Comparison of ENCODE assay signal across 8 cellular contexts in genomic region chr10:16436367-16436757, GRCh38. TPM values are rescaled to one million over a fixed set of nuclear protein-coding genes. Genes with fewer than 3 reads are reported as not detected.
A peak's percentile ranks its signal among the peaks of the same experiment; 100 is the strongest.
DNase-seq lines count a peak whose midpoint lies in the region; ATAC-seq lines count a peak whose summit lies in the region.

No MANE protein-coding gene starts in this region.

- no peak overlapping the region for H3K9ac ChIP-seq in stomach smooth muscle (ENCODE audit: low read length in 2 of 2)

- peaks cover 43% of the 10 kb centered on the region for H3K4me1 Mint-ChIP-seq in activated naive CD8-positive, alpha-beta T cell treated with anti-CD3 and anti-CD28 coated beads, Interleukin-2, amount 50 U/mL, for 24 hours

- H3K27me3 Mint-ChIP-seq in activated naive CD8-positive, alpha-beta T cell treated with anti-CD3 and anti-CD28 coated beads, Interleukin-2, amount 50 U/mL, for 24 hours = no peaks in the 10 kb centered on the region

- no peaks in the 10 kb centered on the region for H3K9me3 ChIP-seq in stomach smooth muscle (ENCODE audit: control insufficient read depth in 2 of 2, low read length in 2 of 2)

- H3K36me3 ChIP-seq in stomach smooth muscle (ENCODE audit: control insufficient read depth in 2 of 2, insufficient read depth in 2 of 2, low read length in 2 of 2) = no peaks in the 10 kb centered on the region

- H3K27ac Mint-ChIP-seq in activated naive CD8-positive, alpha-beta T cell treated with anti-CD3 and anti-CD28 coated beads, Interleukin-2, amount 50 U/mL, for 24 hours = peak overlapping the region; percentile 91

- no peaks in the 10 kb centered on the region for H3K9me3 Mint-ChIP-seq in activated naive CD8-positive, alpha-beta T cell treated with anti-CD3 and anti-CD28 coated beads, Interleukin-2, amount 50 U/mL, for 24 hours

- no peaks in the 10 kb centered on the region for H3K27me3 ChIP-seq in stomach smooth muscle (ENCODE audit: control insufficient read depth in 1 of 2, insufficient read depth in 2 of 2, low read length in 2 of 2)

- H3K4me3 ChIP-seq in Jurkat, Clone E6-1 (ENCODE audit: low read length) = peak overlapping the region; percentile 82
- peak overlapping the region; percentile 61 to 76 for H3K4me3 ChIP-seq in stomach smooth muscle (ENCODE audit: low read length in 2 of 2)

- ATAC-seq in GM21529 (IDR thresholded peaks at IDR 0.05; ENCODE audit: unreplicated experiment) = peak; percentile 2
- ATAC-seq in activated naive CD8-positive, alpha-beta T cell treated with anti-CD3 and anti-CD28 coated beads, Interleukin-2, amount 50 U/mL, for 24 hours = peak; percentile 2

- H3K4me1 ChIP-seq in stomach smooth muscle (ENCODE audit: control insufficient read depth, insufficient read depth, low read length) = peaks cover 7% of the 10 kb centered on the region

- no peak overlapping the region for H3K27ac ChIP-seq in stomach smooth muscle (ENCODE audit: low read length)

- H3K4me3 Mint-ChIP-seq in activated naive CD8-positive, alpha-beta T cell treated with anti-CD3 and anti-CD28 coated beads, Interleukin-2, amount 50 U/mL, for 24 hours = peak overlapping the region; percentile 91

- peak; percentile 15 for DNase-seq in GF-D8 (lab: John Stamatoyannopoulos, UW)
- DNase-seq in Jurkat, Clone E6-1 (ENCODE audit: low read depth, low spot score) = no peak
- DNase-seq in activated naive CD8-positive, alpha-beta T cell treated with anti-CD3 and anti-CD28 coated beads, Interleukin-2, amount 50 U/mL, for 24 hours = peak; percentile 17
- DNase-seq in islet precursor cell = peak; percentile 50
- DNase-seq in middle frontal gyrus (ENCODE audit: extremely low spot score, low spot score) = no peak
- DNase-seq in NCI-H1092 treated with DMSO at 0.1 percent for 48 hours (lab: John Stamatoyannopoulos, UW) = no peak

- peaks cover 31% of the 10 kb centered on the region for H3K36me3 Mint-ChIP-seq in activated naive CD8-positive, alpha-beta T cell treated with anti-CD3 and anti-CD28 coated beads, Interleukin-2, amount 50 U/mL, for 24 hours (ENCODE audit: low read depth)

RNA-seq across cellular contexts. Expression of gene PTER, which starts 0.4 kb away (rescaled TPM):
- polyA plus RNA-seq in Jurkat, Clone E6-1 (2012; ENCODE audit: insufficient read depth, insufficient read length) = 19.0 TPM

Comparison
In these comparisons a context has a peak if more than half of its experiments do, and no peak if none do; other contexts are left out.
1. DNase-seq: peak in GF-D8 (single experiment), activated naive CD8-positive, alpha-beta T cell treated with anti-CD3 and anti-CD28 coated beads, Interleukin-2, amount 50 U/mL, for 24 hours (single experiment) and islet precursor cell (single experiment); none in Jurkat, Clone E6-1 (single experiment), middle frontal gyrus (single experiment) and NCI-H1092 treated with DMSO at 0.1 percent for 48 hours (single experiment).